Comparison of ENCODE assay signal across 15 cellular contexts in the genomic region with DNA sequence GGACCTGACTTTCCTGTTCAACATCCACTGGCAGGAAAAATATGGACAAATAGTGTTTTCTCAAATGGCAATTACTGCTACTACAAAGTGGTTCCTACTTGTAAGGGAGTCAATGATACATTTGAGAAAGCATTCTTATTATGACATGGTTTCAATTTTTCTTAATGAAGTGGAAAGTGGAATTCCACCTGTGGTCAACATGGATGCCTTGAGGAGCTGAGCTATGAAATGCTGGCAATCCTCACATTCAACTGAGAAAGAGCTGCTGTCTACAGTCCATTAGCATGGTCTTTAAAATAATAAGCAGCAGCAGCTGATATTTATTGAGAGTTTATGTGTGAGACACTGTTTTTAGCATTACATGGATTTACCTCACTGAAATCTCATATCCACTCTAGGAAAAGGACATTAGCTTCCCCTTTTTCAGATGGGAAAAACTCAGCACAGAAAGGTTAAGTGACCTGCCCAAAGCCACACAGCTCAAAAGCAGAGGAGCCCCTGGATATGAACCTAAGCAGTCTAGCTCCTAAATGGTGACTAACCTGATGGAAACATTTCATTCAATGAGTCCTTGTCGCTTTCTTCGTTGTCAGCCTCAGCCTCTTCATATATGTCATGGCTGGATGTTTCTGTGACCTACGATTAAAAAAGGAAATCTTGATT. TPM values are rescaled to one million over a fixed set of nuclear protein-coding genes. Genes with fewer than 3 reads are reported as not detected.
DNase-seq lines count a peak whose midpoint lies in the region; TF ChIP-seq lines count a peak whose summit lies in the region.
"Had no signal": no experiment of that assay in that cellular context is flagged by ENCODE, and none has a peak within 500 bp of the region (broad histone marks: within the 10 kb centered on the region; RNA-seq: fewer than 3 reads in every experiment).

No MANE protein-coding gene starts in this region.

- no peaks in the 10 kb centered on the region; the same call in 1 of the 2 replicates for H3K27me3 Mint-ChIP-seq in HFFc6 (ENCODE audit: insufficient read depth)
- H3K27me3 Mint-ChIP-seq: CD4-positive, alpha-beta memory T cell had no signal

- peaks cover 23% of the 10 kb centered on the region for H3K36me3 Mint-ChIP-seq in HFFc6 (ENCODE audit: low read depth)

- H3K4me1 Mint-ChIP-seq in HFFc6 (ENCODE audit: low read depth), result peaks cover 17% of the 10 kb centered on the region
- H3K4me1 Mint-ChIP-seq: CD4-positive, alpha-beta memory T cell had no signal

- DNase-seq in AG10803 (ENCODE audit: low read depth) (peak; percentile 49), HFFc6 (no peak), astrocyte of the cerebellum (ENCODE audit: low read depth) (peak; percentile 65), glomerular visceral epithelial cell (ENCODE audit: extremely low spot score) (peak; percentile 30), GM03348 (ENCODE audit: low spot score) (no peak), activated gamma-delta T cell treated with Interleukin-2 at 50 U/mL for 16 hours (no peak), NCI-H226 (no peak), activated T-cell treated with anti-CD3 and anti-CD28 coated beads for 4 hours (no peak)
- DNase-seq: ACHN; BE2C; CD4-positive, alpha-beta memory T cell; DMS153; DMS79 treated with DMSO at 0.1 percent for 48 hours; GDM1; HCEC 1CT had no signal

- H3K4me3 Mint-ChIP-seq in HFFc6, result peak overlapping the region; percentile 41; the same call in 1 of the 2 replicates
- H3K4me3 Mint-ChIP-seq: CD4-positive, alpha-beta memory T cell had no signal

- H3K4me3 ChIP-seq in AG10803 (ENCODE audit: low read length) (no peak overlapping the region), astrocyte of the cerebellum (ENCODE audit: low read depth, low read length) (no peak overlapping the region)

- TF ChIP-seq CTCF in AG10803 (conservative IDR thresholded peaks at IDR 0.05; ENCODE audit: low read length) (no peak), HFFc6 (IDR thresholded peaks at IDR 0.05) (no peak), astrocyte of the cerebellum (IDR thresholded peaks at IDR 0.05; ENCODE audit: low read depth, low read length, missing control alignments) (no peak)

- H3K9me3 Mint-ChIP-seq in HFFc6, result no peaks in the 10 kb centered on the region
- H3K9me3 Mint-ChIP-seq: CD4-positive, alpha-beta memory T cell had no signal

- H3K27ac Mint-ChIP-seq in HFFc6, result peak overlapping the region; percentile 49; the same call in 1 of the 2 replicates
- H3K27ac Mint-ChIP-seq: CD4-positive, alpha-beta memory T cell had no signal

- in situ Hi-C loops in astrocyte of the cerebellum (cut with HindIII; ENCODE audit: low sequenced_read_pairs), result no loop called here

RNA-seq across cellular contexts. Expression of a gene that starts 29.2 kb away (rescaled TPM):
- total RNA-seq in HFFc6 (2021; fragmentation: NEBNext Ultra II Directional; extraction: Animal tissue kit (Norgen Biotek cat#: 25700)), result 10 to 100 TPM; 26.9 to 30.5 (median 28.7) TPM

Comparison
In these comparisons a context has a peak if more than half of its experiments do, and no peak if none do; other contexts are left out.
1. DNase-seq: peak in AG10803 (single experiment), astrocyte of the cerebellum (single experiment) and glomerular visceral epithelial cell (single experiment); none in HFFc6 (single experiment), GM03348 (single experiment), activated gamma-delta T cell treated with Interleukin-2 at 50 U/mL for 16 hours (single experiment), NCI-H226 (single experiment) and activated T-cell treated with anti-CD3 and anti-CD28 coated beads for 4 hours (single experiment).